In genomic region chr4:138919094-138919936, GRCh38 we compare ENCODE assay signal across 8 cellular contexts.
A peak's percentile ranks its signal among the peaks of the same experiment; 100 is the strongest.
DNase-seq lines count a peak whose midpoint lies in the region; ATAC-seq and TF ChIP-seq lines count a peak whose summit lies in the region.

No MANE protein-coding gene starts in this region.

- H3K9me3 ChIP-seq in heart left ventricle, result no peaks in the 10 kb centered on the region

- ATAC-seq in HG03159 (IDR thresholded peaks at IDR 0.05; ENCODE audit: unreplicated experiment) (peak; percentile 80), heart left ventricle (peak; percentile 71 to 96 (median 88))
- ATAC-seq in activated naive CD8-positive, alpha-beta T cell treated with anti-CD3 and anti-CD28 coated beads, Interleukin-2, amount 10 ng/mL, durations not matched to agents 7 days and 5 days (ENCODE audit: low read depth), result peak; percentile 52

- TF ChIP-seq POLR2A in heart left ventricle (IDR thresholded peaks at IDR 0.05), result no peak

- DNase-seq in A172 (ENCODE audit: low spot score) (peak; percentile 78), GM12865 (ENCODE audit: low read depth) (peak; percentile 25), NCI-H526 treated with DMSO at 0.1 percent for 48 hours (lab: John Stamatoyannopoulos, UW) (peak; percentile 74), heart left ventricle (peak; percentile 31 to 84 (median 57)), pulmonary artery endothelial cell (ENCODE audit: low read depth, low spot score) (peak; percentile 37), NOMO-1 (lab: John Stamatoyannopoulos, UW; ENCODE audit: unreplicated experiment in 2 of 2) (no peak)
- DNase-seq in activated naive CD8-positive, alpha-beta T cell treated with anti-CD3 and anti-CD28 coated beads, Interleukin-2, amount 10 ng/mL, durations not matched to agents 7 days and 5 days, result peak; percentile 47

- peaks cover 0 to 3% (median 0%) of the 10 kb centered on the region in 12 donors for H3K4me1 ChIP-seq in heart left ventricle

- 33 to 41% (median 36%) methylated on average over 27 of the region's 27 CpGs for WGBS in heart left ventricle, 4 donors

- peaks cover 2% of the 10 kb centered on the region for H3K4me1 Mint-ChIP-seq in activated naive CD8-positive, alpha-beta T cell treated with anti-CD3 and anti-CD28 coated beads, Interleukin-2, amount 10 ng/mL, durations not matched to agents 7 days and 5 days

- TF ChIP-seq CTCF in GM12865 (IDR thresholded peaks at IDR 0.05; ENCODE audit: insufficient read depth, low read depth, low read length, missing control alignments), result peak; percentile 19
- TF ChIP-seq CTCF in heart left ventricle (IDR thresholded peaks at IDR 0.05), result peak in 11 of 12 donors; percentile 42 to 90 (median 76)

- H3K27ac Mint-ChIP-seq in activated naive CD8-positive, alpha-beta T cell treated with anti-CD3 and anti-CD28 coated beads, Interleukin-2, amount 10 ng/mL, durations not matched to agents 7 days and 5 days, result no peak overlapping the region

- intact Hi-C loops in heart left ventricle (cut with DNase I), result loop anchor here in 3 of 10 donors (1.0 to 10.0 kb wide), 5 partner anchors 48 to 882 kb away; no protein-coding TSS in a partner anchor

- peaks cover 6% of the 10 kb centered on the region for H3K27me3 Mint-ChIP-seq in activated naive CD8-positive, alpha-beta T cell treated with anti-CD3 and anti-CD28 coated beads, Interleukin-2, amount 10 ng/mL, durations not matched to agents 7 days and 5 days

- no peak overlapping the region for H3K27ac ChIP-seq in heart left ventricle

- no peaks in the 10 kb centered on the region for H3K36me3 Mint-ChIP-seq in activated naive CD8-positive, alpha-beta T cell treated with anti-CD3 and anti-CD28 coated beads, Interleukin-2, amount 10 ng/mL, durations not matched to agents 7 days and 5 days

- no peaks in the 10 kb centered on the region for H3K36me3 ChIP-seq in heart left ventricle

- H3K4me3 ChIP-seq in GM12865 (ENCODE audit: low read depth, low read length), result no peak overlapping the region
- H3K4me3 ChIP-seq in heart left ventricle, result peak overlapping the region in 5 of 12 donors; percentile 11 to 24 (median 17)

- no peaks in the 10 kb centered on the region for H3K9me3 Mint-ChIP-seq in activated naive CD8-positive, alpha-beta T cell treated with anti-CD3 and anti-CD28 coated beads, Interleukin-2, amount 10 ng/mL, durations not matched to agents 7 days and 5 days

- H3K4me3 Mint-ChIP-seq in activated naive CD8-positive, alpha-beta T cell treated with anti-CD3 and anti-CD28 coated beads, Interleukin-2, amount 10 ng/mL, durations not matched to agents 7 days and 5 days, result no peak overlapping the region

- H3K27me3 ChIP-seq in heart left ventricle, result no peaks in the 10 kb centered on the region

- POLR2A ChIA-PET in activated naive CD8-positive, alpha-beta T cell treated with anti-CD3 and anti-CD28 coated beads, Interleukin-2, amount 10 ng/mL, durations not matched to agents 7 days and 5 days (lab: Charles Lee), result no interaction called here

Comparison
In these comparisons a context has a peak if more than half of its experiments do, and no peak if none do; other contexts are left out.
1. DNase-seq: peak in A172 (single experiment), GM12865 (single experiment), NCI-H526 treated with DMSO at 0.1 percent for 48 hours (single experiment), activated naive CD8-positive, alpha-beta T cell treated with anti-CD3 and anti-CD28 coated beads, Interleukin-2, amount 10 ng/mL, durations not matched to agents 7 days and 5 days (single experiment), heart left ventricle (5 of 5) and pulmonary artery endothelial cell (single experiment); none in NOMO-1 (0 of 2).
2. Peak in every context shown above with its lines, with median percentiles within 50 percentile points of each other: ATAC-seq.